In the genomic region with DNA sequence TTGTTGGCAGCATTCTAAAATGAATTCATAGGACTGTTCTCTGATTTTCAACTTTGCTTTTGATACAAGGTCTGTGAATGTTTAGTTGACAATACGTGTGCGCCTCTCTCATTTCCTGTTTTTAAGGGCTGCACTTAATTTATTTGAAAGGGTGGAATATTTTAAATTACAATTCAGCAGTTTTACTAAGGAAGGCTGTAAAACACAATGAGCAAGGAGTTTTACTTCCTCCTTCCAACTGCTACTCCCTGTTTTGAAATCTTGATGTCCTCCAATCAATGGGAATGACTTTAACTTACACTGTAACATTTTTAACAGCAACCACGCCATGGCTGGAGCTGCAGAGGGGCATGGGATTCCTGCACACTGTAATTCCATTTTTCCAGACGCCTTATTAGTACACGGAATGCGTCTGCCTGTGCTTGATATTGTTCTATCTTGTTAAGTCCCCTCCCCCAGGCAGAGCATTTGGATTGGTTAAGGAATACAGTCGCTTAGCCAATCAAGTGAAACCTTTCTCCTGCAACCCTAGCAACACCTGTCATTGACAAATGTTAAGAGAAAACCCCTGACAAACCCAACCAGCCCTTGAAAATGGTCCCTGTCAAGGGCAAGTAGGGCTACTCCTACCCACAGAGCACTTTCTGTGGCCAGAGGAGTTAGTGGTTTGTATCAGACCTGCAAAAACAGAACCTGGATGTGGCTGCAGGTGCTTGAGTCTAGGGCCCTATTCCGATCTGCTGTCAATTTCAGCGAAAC, we compare ENCODE assay signal across 8 cellular contexts.
DNase-seq lines count a peak whose midpoint lies in the region; ATAC-seq and FAIRE-seq lines count a peak whose summit lies in the region.
"Had no signal": no experiment of that assay in that cellular context is flagged by ENCODE, and none has a peak within 500 bp of the region (broad histone marks: within the 10 kb centered on the region; RNA-seq: fewer than 3 reads in every experiment).

No MANE protein-coding gene starts in this region.

- no peak for FAIRE-seq in HTR-8/SVneo (lab: Jason Lieb, UNC)

- DNase-seq in NCI-H2227 treated with DMSO at 0.1 percent for 48 hours (lab: John Stamatoyannopoulos, UW) = peak; percentile 50
- peak; percentile 74 for DNase-seq in germinal center (ENCODE audit: low spot score)
- DNase-seq in HTR-8/SVneo (ENCODE audit: insufficient read length, low spot score) = no peak
- DNase-seq in activated naive CD4-positive, alpha-beta T cell treated with Interleukin-2 at 50 U/mL for 16 hours = no peak

- peak overlapping the region in 13 of 21 experiments; percentile 8 to 75 (median 55) for H3K27ac ChIP-seq in skin epidermis
- H3K27ac ChIP-seq: neutrophil had no signal

- H3K4me3 ChIP-seq in skin epidermis = no peak overlapping the region

- peak; percentile 98 for ATAC-seq in GM19023 (IDR thresholded peaks at IDR 0.05; ENCODE audit: unreplicated experiment)
- peak; percentile 99 for ATAC-seq in HG02642 (IDR thresholded peaks at IDR 0.05; ENCODE audit: poor library complexity, unreplicated experiment)

Comparison
In these comparisons a context has a peak if more than half of its experiments do, and no peak if none do; other contexts are left out.
1. DNase-seq: peak in NCI-H2227 treated with DMSO at 0.1 percent for 48 hours (single experiment) and germinal center (single experiment); none in HTR-8/SVneo (single experiment) and activated naive CD4-positive, alpha-beta T cell treated with Interleukin-2 at 50 U/mL for 16 hours (single experiment).